Comparison of ENCODE assay signal across 1 cellular context in the genomic region with DNA sequence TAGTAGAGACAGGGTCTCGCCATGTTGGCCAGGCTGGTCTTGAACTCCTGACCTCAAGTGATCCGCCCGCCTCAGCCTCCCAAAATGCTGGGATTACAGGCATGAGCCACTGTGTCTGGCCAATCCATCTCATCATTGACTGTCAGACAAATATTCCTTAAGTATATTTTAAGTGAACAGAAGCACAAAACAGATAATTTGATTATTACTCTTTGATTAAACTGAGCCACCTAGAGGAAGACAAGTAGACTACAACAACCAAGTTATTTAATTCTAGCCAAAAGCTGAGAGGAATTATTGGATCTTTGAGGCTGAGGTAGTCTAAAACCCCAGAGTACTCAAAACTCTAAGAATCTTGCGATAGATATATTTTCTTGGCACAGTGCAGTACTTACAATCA.
TF ChIP-seq lines count a peak whose summit lies in the region.

No MANE protein-coding gene starts in this region.

TF ChIP-seq in IMR-90, 13 proteins besides CTCF, POLR2A, EP300 and RAD21:
- TF ChIP-seq RCOR1 (IDR thresholded peaks at IDR 0.05; ENCODE audit: insufficient replicate concordance, low read length) (no peak), SMC3 (IDR thresholded peaks at IDR 0.05; ENCODE audit: low read depth, low read length) (no peak), FOS (IDR thresholded peaks at IDR 0.05; ENCODE audit: low read depth, low read length) (no peak), MAZ (IDR thresholded peaks at IDR 0.05; ENCODE audit: borderline replicate concordance, low read depth, low read length) (no peak), NFE2L2 (IDR thresholded peaks at IDR 0.05; ENCODE audit: low read depth, low read length) (no peak), MAFK (IDR thresholded peaks at IDR 0.05; ENCODE audit: low read depth, low read length) (no peak), CEBPB (IDR thresholded peaks at IDR 0.05; ENCODE audit: low read depth, low read length) (no peak), RFX5 (IDR thresholded peaks at IDR 0.05; ENCODE audit: low read depth, low read length) (no peak), CHD1 (IDR thresholded peaks at IDR 0.05; ENCODE audit: low read depth, low read length) (no peak), MXI1 (IDR thresholded peaks at IDR 0.05; ENCODE audit: borderline replicate concordance, low read depth, low read length) (no peak), BHLHE40 (IDR thresholded peaks at IDR 0.05; ENCODE audit: low read depth, low read length) (no peak)
- TF ChIP-seq, protein P1, sequence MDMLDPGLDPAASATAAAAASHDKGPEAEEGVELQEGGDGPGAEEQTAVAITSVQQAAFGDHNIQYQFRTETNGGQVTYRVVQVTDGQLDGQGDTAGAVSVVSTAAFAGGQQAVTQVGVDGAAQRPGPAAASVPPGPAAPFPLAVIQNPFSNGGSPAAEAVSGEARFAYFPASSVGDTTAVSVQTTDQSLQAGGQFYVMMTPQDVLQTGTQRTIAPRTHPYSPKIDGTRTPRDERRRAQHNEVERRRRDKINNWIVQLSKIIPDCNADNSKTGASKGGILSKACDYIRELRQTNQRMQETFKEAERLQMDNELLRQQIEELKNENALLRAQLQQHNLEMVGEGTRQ (IDR thresholded peaks at IDR 0.05; ENCODE audit: low read depth, low read length): no peak
- TF ChIP-seq, protein P2, sequence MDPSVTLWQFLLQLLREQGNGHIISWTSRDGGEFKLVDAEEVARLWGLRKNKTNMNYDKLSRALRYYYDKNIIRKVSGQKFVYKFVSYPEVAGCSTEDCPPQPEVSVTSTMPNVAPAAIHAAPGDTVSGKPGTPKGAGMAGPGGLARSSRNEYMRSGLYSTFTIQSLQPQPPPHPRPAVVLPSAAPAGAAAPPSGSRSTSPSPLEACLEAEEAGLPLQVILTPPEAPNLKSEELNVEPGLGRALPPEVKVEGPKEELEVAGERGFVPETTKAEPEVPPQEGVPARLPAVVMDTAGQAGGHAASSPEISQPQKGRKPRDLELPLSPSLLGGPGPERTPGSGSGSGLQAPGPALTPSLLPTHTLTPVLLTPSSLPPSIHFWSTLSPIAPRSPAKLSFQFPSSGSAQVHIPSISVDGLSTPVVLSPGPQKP (IDR thresholded peaks at IDR 0.05; ENCODE audit: borderline replicate concordance, low read depth, low read length): no peak
